In genomic region chr18:23939366-23939765, GRCh38 we compare ENCODE assay signal across 26 cellular contexts.
A peak's percentile ranks its signal among the peaks of the same experiment; 100 is the strongest.
DNase-seq lines count a peak whose midpoint lies in the region; ATAC-seq and TF ChIP-seq lines count a peak whose summit lies in the region.
"Had no signal": no experiment of that assay in that cellular context is flagged by ENCODE, and none has a peak within 500 bp of the region (broad histone marks: within the 10 kb centered on the region; RNA-seq: fewer than 3 reads in every experiment).

No MANE protein-coding gene starts in this region.

- H3K4me1 Mint-ChIP-seq in GM23338 = peaks cover 6% of the 10 kb centered on the region
- peaks cover 45 to 48% of the 10 kb centered on the region in 2 donors for H3K4me1 Mint-ChIP-seq in effector memory CD8-positive, alpha-beta T cell (ENCODE audit: low read depth in 2 of 2)

- H3K9me2 ChIP-seq in GM23338 (ENCODE audit: insufficient read depth) = 0 out of 2 replicates have a peak, but pooled peaks cover 7% of the 10 kb centered on the region

- H3K4me2 ChIP-seq in GM23338 = no peak overlapping the region
- H3K4me2 ChIP-seq: A549; BLaER1 treated with 17β-estradiol and CSF1 and Interleukin-3, amounts not matched to agents 10 nM and 100 nM had no signal

- H3K36me3 Mint-ChIP-seq in GM23338 (ENCODE audit: low read depth) = no peaks in the 10 kb centered on the region
- peaks cover 4% of the 10 kb centered on the region for H3K36me3 Mint-ChIP-seq in effector memory CD8-positive, alpha-beta T cell (ENCODE audit: insufficient read depth)

- 0 out of 2 replicates have a peak, but pooled peaks cover 3% of the 10 kb centered on the region for H3F3A ChIP-seq in GM23338 (replicated peaks; ENCODE audit: low read depth)

- no peaks in the 10 kb centered on the region for H3K79me2 ChIP-seq in GM23338 (replicated peaks; ENCODE audit: insufficient read depth)

- H3K4me1 ChIP-seq in right atrium auricular region = peaks cover 0 to 5% of the 10 kb centered on the region in 2 donors
- peaks cover 8% of the 10 kb centered on the region for H3K4me1 ChIP-seq in GM23338 (ENCODE audit: insufficient read depth)
- H3K4me1 ChIP-seq: A549, Caco-2, SJCRH30 had no signal

- no peaks in the 10 kb centered on the region for H3K9me3 Mint-ChIP-seq in GM23338
- no peaks in the 10 kb centered on the region for H3K9me3 Mint-ChIP-seq in effector memory CD8-positive, alpha-beta T cell
- H3K9me3 Mint-ChIP-seq: CD4-positive, alpha-beta T cell; H9 had no signal

- intact Hi-C loops in Right ventricle myocardium inferior (cut with DNase I) = no loop called here

- no peak overlapping the region for H3K27ac Mint-ChIP-seq in GM23338
- peak overlapping the region; percentile 41 to 68 for H3K27ac Mint-ChIP-seq in effector memory CD8-positive, alpha-beta T cell
- H3K27ac Mint-ChIP-seq: CD4-positive, alpha-beta T cell had no signal

- no peak overlapping the region for H3K4me3 Mint-ChIP-seq in GM23338
- no peak overlapping the region for H3K4me3 Mint-ChIP-seq in effector memory CD8-positive, alpha-beta T cell
- H3K4me3 Mint-ChIP-seq: CD4-positive, alpha-beta T cell; H9 had no signal

- H3K27me3 ChIP-seq in right atrium auricular region (no peaks in the 10 kb centered on the region), GM23338 (ENCODE audit: insufficient read depth) (no peaks in the 10 kb centered on the region)
- H3K27me3 ChIP-seq: BLaER1 treated with 17β-estradiol and CSF1 and Interleukin-3, amounts not matched to agents 10 nM and 100 nM; SJCRH30 had no signal

- DNase-seq in Right ventricle myocardium inferior (ENCODE audit: missing footprints) (no peak), right atrium auricular region (ENCODE audit: low spot score) (no peak), GM23338 (ENCODE audit: low spot score) (no peak), left kidney (ENCODE audit: low read depth, low spot score) (peak; percentile 33), DMS153 (lab: John Stamatoyannopoulos, UW) (no peak)
- no peak for DNase-seq in effector memory CD8-positive, alpha-beta T cell
- DNase-seq: AML-193; Caco-2; CD4-positive, alpha-beta T cell; DMS 273 treated with DMSO at 0.1 percent for 48 hours; DMS79 treated with DMSO at 0.1 percent for 48 hours; GF-D8; H9; Kasumi-1; NCI-H1105; NCI-H1436 treated with DMSO at 0.1 percent for 48 hours; NCI-H1930; NCI-H2107; NCI-H748 treated with DMSO at 0.1 percent for 48 hours; SJCRH30 had no signal

- TF ChIP-seq CTCF in right atrium auricular region (IDR thresholded peaks at IDR 0.05) = no peak
- no peak for TF ChIP-seq CTCF in GM23338 (conservative IDR thresholded peaks at IDR 0.05; ENCODE audit: low read depth in 2 of 2)

- no peaks in the 10 kb centered on the region for H3K36me3 ChIP-seq in right atrium auricular region
- no peaks in the 10 kb centered on the region for H3K36me3 ChIP-seq in GM23338 (ENCODE audit: insufficient read depth)
- H3K36me3 ChIP-seq: SJCRH30 had no signal

- H3K4me3 ChIP-seq in right atrium auricular region (no peak overlapping the region), GM23338 (no peak overlapping the region)
- H3K4me3 ChIP-seq: A549; BLaER1 treated with 17β-estradiol and CSF1 and Interleukin-3, amounts not matched to agents 10 nM and 100 nM; K562; SJCRH30 had no signal

- peaks cover 6% of the 10 kb centered on the region for H3K27me3 Mint-ChIP-seq in GM23338 (ENCODE audit: insufficient read depth, low read depth, poor library complexity)
- no peaks in the 10 kb centered on the region for H3K27me3 Mint-ChIP-seq in effector memory CD8-positive, alpha-beta T cell
- H3K27me3 Mint-ChIP-seq: CD4-positive, alpha-beta T cell had no signal

- ATAC-seq in Right ventricle myocardium inferior = peak; percentile 32
- no peak for ATAC-seq in GM23338
- no peak for ATAC-seq in effector memory CD8-positive, alpha-beta T cell (replicated peaks)
- ATAC-seq in GM21423 (IDR thresholded peaks at IDR 0.05; ENCODE audit: unreplicated experiment) = no peak
- ATAC-seq: A549, HepG2, K562, SK-N-SH treated with all-trans-retinoic acid at 6 μM for 48 hours had no signal

- H3K9me3 ChIP-seq in right atrium auricular region = no peaks in the 10 kb centered on the region
- H3K9me3 ChIP-seq: A549; BLaER1 treated with 17β-estradiol and CSF1 and Interleukin-3, amounts not matched to agents 10 nM and 100 nM; Caco-2; SJCRH30 had no signal

- no peak overlapping the region for H3K27ac ChIP-seq in right atrium auricular region
- H3K27ac ChIP-seq in GM23338 (ENCODE audit: low read depth) = no peak overlapping the region
- H3K27ac ChIP-seq: A549; BLaER1 treated with 17β-estradiol and CSF1 and Interleukin-3, amounts not matched to agents 10 nM and 100 nM; SJCRH30 had no signal

- peak overlapping the region; percentile 38; the same call in 1 of the 2 replicates for H2AFZ ChIP-seq in GM23338

- H4K20me1 ChIP-seq in GM23338 (replicated peaks; ENCODE audit: insufficient read depth) = no peaks in the 10 kb centered on the region
- H4K20me1 ChIP-seq: BLaER1 treated with 17β-estradiol and CSF1 and Interleukin-3, amounts not matched to agents 10 nM and 100 nM had no signal

TF ChIP-seq in GM23338, 12 proteins besides CTCF, POLR2A, EP300 and RAD21:
- no peak for TF ChIP-seq CREB1 (CRISPR knock-in tag; IDR thresholded peaks at IDR 0.05; ENCODE audit: low read depth)
- no peak for TF ChIP-seq ZNF331 (CRISPR knock-in tag; IDR thresholded peaks at IDR 0.05; ENCODE audit: low read depth)
- TF ChIP-seq, protein P1, sequence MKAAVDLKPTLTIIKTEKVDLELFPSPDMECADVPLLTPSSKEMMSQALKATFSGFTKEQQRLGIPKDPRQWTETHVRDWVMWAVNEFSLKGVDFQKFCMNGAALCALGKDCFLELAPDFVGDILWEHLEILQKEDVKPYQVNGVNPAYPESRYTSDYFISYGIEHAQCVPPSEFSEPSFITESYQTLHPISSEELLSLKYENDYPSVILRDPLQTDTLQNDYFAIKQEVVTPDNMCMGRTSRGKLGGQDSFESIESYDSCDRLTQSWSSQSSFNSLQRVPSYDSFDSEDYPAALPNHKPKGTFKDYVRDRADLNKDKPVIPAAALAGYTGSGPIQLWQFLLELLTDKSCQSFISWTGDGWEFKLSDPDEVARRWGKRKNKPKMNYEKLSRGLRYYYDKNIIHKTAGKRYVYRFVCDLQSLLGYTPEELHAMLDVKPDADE (IDR thresholded peaks at IDR 0.05) = no peak
- no peak for TF ChIP-seq EZH2phosphoT487 (IDR thresholded peaks at IDR 0.05; ENCODE audit: unreplicated experiment)
- no peak for TF ChIP-seq STAT1 (IDR thresholded peaks at IDR 0.05; ENCODE audit: unreplicated experiment)
- no peak for TF ChIP-seq POLR2AphosphoS5 (IDR thresholded peaks at IDR 0.05; ENCODE audit: low read depth)
- no peak for TF ChIP-seq NANOG (IDR thresholded peaks at IDR 0.05; ENCODE audit: borderline replicate concordance)
- no peak for TF ChIP-seq REST (IDR thresholded peaks at IDR 0.05; ENCODE audit: unreplicated experiment)
